ENCODE assay signal across 8 cellular contexts in genomic region chr2:75199428-75200011, GRCh38. TPM values are rescaled to one million over a fixed set of nuclear protein-coding genes. Genes with fewer than 3 reads are reported as not detected.
DNase-seq lines count a peak whose midpoint lies in the region; ATAC-seq lines count a peak whose summit lies in the region.

TACR1 (minus strand) TSS chr2:75199520; CDS start chr2:75198934, 586 bp downstream.

- intact Hi-C loops in Right ventricle myocardium superior (cut with DNase I) (no loop called here), cardiac septum (cut with DNase I) (no loop called here)

- peak; percentile 78 for ATAC-seq in Right ventricle myocardium superior (ENCODE audit: poor library complexity)
- peak; percentile 77 for ATAC-seq in HG02885 (IDR thresholded peaks at IDR 0.05; ENCODE audit: poor library complexity, unreplicated experiment)
- no peak for ATAC-seq in GM21515 (IDR thresholded peaks at IDR 0.05; ENCODE audit: unreplicated experiment)

- DNase-seq in Right ventricle myocardium superior (peak; percentile 79), cardiac septum (ENCODE audit: low spot score) (no peak), RPMI7951 (ENCODE audit: low read depth) (peak; percentile 69), amygdala (lab: John Stamatoyannopoulos, UW) (peak in 47 of 56 donors; percentile 6 to 69 (median 40)), hepatic stellate cell (ENCODE audit: low spot score) (peak; percentile 63), retina (peak; percentile 85)

RNA-seq across cellular contexts. Expression of gene TACR1, which starts in this region (rescaled TPM):
- total RNA-seq in Right ventricle myocardium superior: 0.11 TPM
- not detected for total RNA-seq in cardiac septum
- not detected in 2 replicates for total RNA-seq in RPMI7951 (2014; rRNA removed; shearing (Covaris generic))

Comparison
In these comparisons a context has a peak if more than half of its experiments do, and no peak if none do; other contexts are left out.
1. Peak in DNase-seq and ATAC-seq in Right ventricle myocardium superior; RNA of the gene not detected or under 1 TPM.
2. Peak in DNase-seq in RPMI7951; RNA of the gene not detected or under 1 TPM.